12 cellular contexts compared by ENCODE assay signal in genomic region chr19:18985257-18985656, GRCh38. TPM values are rescaled to one million over a fixed set of nuclear protein-coding genes. Genes with fewer than 3 reads are reported as not detected.
DNase-seq lines count a peak whose midpoint lies in the region; ATAC-seq lines count a peak whose summit lies in the region.
"Had no signal": no experiment of that assay in that cellular context is flagged by ENCODE, and none has a peak within 500 bp of the region (broad histone marks: within the 10 kb centered on the region; RNA-seq: fewer than 3 reads in every experiment).

No MANE protein-coding gene starts in this region.

- no peak overlapping the region for H3K4me3 ChIP-seq in HUES64 (ENCODE audit: low read length)
- H3K4me3 ChIP-seq: breast epithelium had no signal

- H3K27ac Mint-ChIP-seq in activated naive CD8-positive, alpha-beta T cell treated with anti-CD3 and anti-CD28 coated beads for 36 hours = no peak overlapping the region
- H3K27ac Mint-ChIP-seq: natural killer cell had no signal

- no peaks in the 10 kb centered on the region for H3K36me3 Mint-ChIP-seq in activated naive CD8-positive, alpha-beta T cell treated with anti-CD3 and anti-CD28 coated beads for 36 hours
- H3K36me3 Mint-ChIP-seq: natural killer cell had no signal

- DNase-seq in UCSD-AML1 (lab: John Stamatoyannopoulos, UW; ENCODE audit: unreplicated experiment) (peak; percentile 47), left cardiac atrium (no peak), pons (ENCODE audit: low spot score) (peak; percentile 93), ureter (ENCODE audit: low spot score) (no peak)
- no peak for DNase-seq in activated naive CD8-positive, alpha-beta T cell treated with anti-CD3 and anti-CD28 coated beads for 36 hours
- DNase-seq: natural killer cell, NCI-H69, SK-N-SH had no signal

- no peaks in the 10 kb centered on the region for H3K36me3 ChIP-seq in HUES64 (ENCODE audit: insufficient read depth, low read length)
- H3K36me3 ChIP-seq: breast epithelium had no signal

- no peaks in the 10 kb centered on the region for H3K27me3 ChIP-seq in HUES64 (ENCODE audit: insufficient read depth, low read length)
- H3K27me3 ChIP-seq: breast epithelium had no signal

- no peaks in the 10 kb centered on the region for H3K4me1 Mint-ChIP-seq in activated naive CD8-positive, alpha-beta T cell treated with anti-CD3 and anti-CD28 coated beads for 36 hours
- H3K4me1 Mint-ChIP-seq: natural killer cell had no signal

- H3K27me3 Mint-ChIP-seq in activated naive CD8-positive, alpha-beta T cell treated with anti-CD3 and anti-CD28 coated beads for 36 hours = peaks cover 41% of the 10 kb centered on the region

- H3K27ac ChIP-seq in HUES64 (ENCODE audit: low read depth, low read length) = no peak overlapping the region
- H3K27ac ChIP-seq: breast epithelium had no signal

- H3K4me3 Mint-ChIP-seq in activated naive CD8-positive, alpha-beta T cell treated with anti-CD3 and anti-CD28 coated beads for 36 hours = no peak overlapping the region
- H3K4me3 Mint-ChIP-seq: natural killer cell had no signal

- WGBS in HUES64 = 85% methylated on average over 7 of the region's 7 CpGs

- no peaks in the 10 kb centered on the region for H3K9me3 ChIP-seq in HUES64 (ENCODE audit: insufficient read depth, low read depth, low read length)
- H3K9me3 ChIP-seq: breast epithelium, SK-N-SH had no signal

- intact Hi-C loops in left cardiac atrium (cut with DNase I) = no loop called here

- no peaks in the 10 kb centered on the region for H3K4me1 ChIP-seq in HUES64 (ENCODE audit: insufficient read depth, low read length)
- H3K4me1 ChIP-seq: breast epithelium had no signal

- H3K9ac ChIP-seq in HUES64 (ENCODE audit: low read depth, low read length) = 0 out of 2 replicates have a peak overlapping the region, but pooled peaks have one; percentile 13
- H3K9ac ChIP-seq: SK-N-SH had no signal

- ATAC-seq in left cardiac atrium (peak; percentile 11 to 48), GM21723 (IDR thresholded peaks at IDR 0.05; ENCODE audit: unreplicated experiment) (no peak), GM21360 (IDR thresholded peaks at IDR 0.05; ENCODE audit: unreplicated experiment) (no peak)
- ATAC-seq: natural killer cell had no signal

- no peaks in the 10 kb centered on the region for H3K9me3 Mint-ChIP-seq in activated naive CD8-positive, alpha-beta T cell treated with anti-CD3 and anti-CD28 coated beads for 36 hours
- H3K9me3 Mint-ChIP-seq: natural killer cell had no signal

RNA-seq across cellular contexts. Expression of gene HOMER3, which starts 44.2 kb away (rescaled TPM):
- polyA plus RNA-seq in HUES64 (2013, experiment 1 of 2) = 36.6 TPM
- 41.9 TPM for polyA plus RNA-seq in HUES64 (2013, experiment 2 of 2)
- 10 to 100 TPM; 15.2 to 18.9 TPM for total RNA-seq in left cardiac atrium
- 23.2 TPM for total RNA-seq in ureter
- not detected for total RNA-seq in activated naive CD8-positive, alpha-beta T cell treated with anti-CD3 and anti-CD28 coated beads for 36 hours

RNA-seq across cellular contexts. Expression of gene SUGP2, which starts 48.1 kb away (rescaled TPM):
- 55.4 TPM for polyA plus RNA-seq in HUES64 (2013, experiment 1 of 2)
- polyA plus RNA-seq in HUES64 (2013, experiment 2 of 2) = 68.2 TPM
- 10 to 100 TPM; 59.7 to 63.7 TPM for total RNA-seq in left cardiac atrium
- total RNA-seq in ureter = 99.6 TPM
- total RNA-seq in activated naive CD8-positive, alpha-beta T cell treated with anti-CD3 and anti-CD28 coated beads for 36 hours = 10 to 100 TPM; 74.2 to 81.8 TPM

RNA-seq across cellular contexts. Expression of gene ARMC6, which starts 48.1 kb away (rescaled TPM):
- 52.1 TPM for polyA plus RNA-seq in HUES64 (2013, experiment 1 of 2)
- 41.5 TPM for polyA plus RNA-seq in HUES64 (2013, experiment 2 of 2)
- 10 to 100 TPM; 12.9 to 16.9 TPM for total RNA-seq in left cardiac atrium
- 42.2 TPM for total RNA-seq in ureter
- 10 to 100 TPM; 51.3 to 54.0 TPM for total RNA-seq in activated naive CD8-positive, alpha-beta T cell treated with anti-CD3 and anti-CD28 coated beads for 36 hours

Comparison
In these comparisons a context has a peak if more than half of its experiments do, and no peak if none do; other contexts are left out.
1. DNase-seq: peak in UCSD-AML1 (single experiment) and pons (single experiment); none in left cardiac atrium (single experiment), ureter (single experiment) and activated naive CD8-positive, alpha-beta T cell treated with anti-CD3 and anti-CD28 coated beads for 36 hours (single experiment).
2. ATAC-seq: peak in left cardiac atrium (2 of 2); none in GM21723 (single experiment) and GM21360 (single experiment).
3. RNA of gene HOMER3, which starts 44.2 kb away (total RNA-seq): 23.2 TPM in ureter (single experiment) and 15.2 to 18.9 TPM in left cardiac atrium; not detected in activated naive CD8-positive, alpha-beta T cell treated with anti-CD3 and anti-CD28 coated beads for 36 hours; every median in the first group is over 10 times any median in the second.